8 cellular contexts compared by ENCODE assay signal in the genomic region with DNA sequence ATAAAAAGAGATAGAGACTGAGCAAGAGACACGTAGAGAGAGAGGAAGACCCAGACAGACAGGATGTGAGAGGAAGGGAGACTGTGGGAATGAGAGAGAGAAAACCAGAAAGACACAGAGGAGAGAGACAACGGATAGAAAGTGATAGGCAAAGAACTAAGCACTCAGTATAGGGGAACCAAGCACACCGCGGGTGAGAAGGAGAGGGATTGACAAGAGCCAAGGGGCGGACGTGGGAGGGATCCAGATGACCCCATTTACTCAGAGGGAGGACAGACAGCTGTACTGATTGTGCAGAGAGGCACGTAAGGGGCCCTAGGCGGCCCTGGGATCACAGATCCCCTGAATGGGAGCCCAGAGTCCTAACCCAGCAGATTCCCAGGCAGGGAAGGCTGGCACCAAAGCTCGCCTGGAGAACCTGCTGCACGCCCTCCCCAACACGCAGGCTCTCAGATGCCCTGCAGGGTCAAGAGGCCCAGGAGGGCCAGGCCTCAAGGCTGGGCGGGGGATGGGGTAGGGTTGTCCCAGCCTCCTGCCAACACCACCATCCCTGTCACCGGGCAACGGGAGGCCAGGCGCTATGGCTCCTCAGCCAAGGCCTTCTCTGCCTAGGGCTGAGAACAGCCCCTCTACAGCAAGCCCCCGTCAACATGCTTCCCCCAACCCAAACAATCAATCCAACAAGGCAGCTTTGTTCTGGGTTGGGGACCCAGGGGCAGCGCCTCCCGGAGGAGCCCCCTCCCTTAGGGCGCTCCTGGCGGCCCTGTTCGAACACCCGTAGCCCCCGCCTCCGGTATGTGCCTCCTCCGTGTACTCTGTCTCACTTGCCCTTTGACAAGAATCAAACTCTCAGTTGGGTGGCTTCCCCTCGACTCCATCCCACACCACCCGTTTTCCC.
DNase-seq lines count a peak whose midpoint lies in the region; ATAC-seq and TF ChIP-seq lines count a peak whose summit lies in the region.

No MANE protein-coding gene starts in this region.

- no peak for TF ChIP-seq CTCF in RWPE2 (IDR thresholded peaks at IDR 0.05; ENCODE audit: poor library complexity, severe bottlenecking)

- H3K4me1 ChIP-seq in RWPE2 (ENCODE audit: insufficient read depth, poor library complexity, severe bottlenecking) (peaks cover 6% of the 10 kb centered on the region), rectal smooth muscle tissue (ENCODE audit: control insufficient read depth, insufficient read depth, low read length) (peaks cover 2% of the 10 kb centered on the region)

- H3K27ac ChIP-seq in RWPE2 (ENCODE audit: poor library complexity, severe bottlenecking) (no peak overlapping the region), rectal smooth muscle tissue (ENCODE audit: low read depth, low read length) (peak overlapping the region; percentile 72)

- H3K27me3 Mint-ChIP-seq in activated T-cell treated with anti-CD3 and anti-CD28 coated beads, Interleukin-2, amount 50 U/mL, for 24 hours, result peaks cover 35% of the 10 kb centered on the region

- H3K27ac Mint-ChIP-seq in activated T-cell treated with anti-CD3 and anti-CD28 coated beads, Interleukin-2, amount 50 U/mL, for 24 hours, result peak overlapping the region; percentile 30

- H3K4me3 Mint-ChIP-seq in activated T-cell treated with anti-CD3 and anti-CD28 coated beads, Interleukin-2, amount 50 U/mL, for 24 hours, result peak overlapping the region; percentile 92

- peaks cover 21% of the 10 kb centered on the region for H3K4me1 Mint-ChIP-seq in activated T-cell treated with anti-CD3 and anti-CD28 coated beads, Interleukin-2, amount 50 U/mL, for 24 hours (ENCODE audit: low read depth)

- H3K9ac ChIP-seq in rectal smooth muscle tissue (ENCODE audit: low read length), result no peak overlapping the region

- peaks cover 26% of the 10 kb centered on the region for H3K36me3 Mint-ChIP-seq in activated T-cell treated with anti-CD3 and anti-CD28 coated beads, Interleukin-2, amount 50 U/mL, for 24 hours (ENCODE audit: low read depth)

- H3K9me3 ChIP-seq in RWPE2 (ENCODE audit: severe bottlenecking), result no peaks in the 10 kb centered on the region

- H3K4me3 ChIP-seq in RWPE2 (ENCODE audit: severe bottlenecking) (peak overlapping the region; percentile 64), rectal smooth muscle tissue (ENCODE audit: low read length) (peak overlapping the region; percentile 97)

- H3K9me3 Mint-ChIP-seq in activated T-cell treated with anti-CD3 and anti-CD28 coated beads, Interleukin-2, amount 50 U/mL, for 24 hours, result no peaks in the 10 kb centered on the region

- H3K36me3 ChIP-seq in RWPE2 (ENCODE audit: low read depth), result no peaks in the 10 kb centered on the region
- no peaks in the 10 kb centered on the region for H3K36me3 ChIP-seq in rectal smooth muscle tissue (ENCODE audit: control insufficient read depth, insufficient read depth, low read length)

- H3K27me3 ChIP-seq in RWPE2 (ENCODE audit: insufficient read depth, poor library complexity, severe bottlenecking) (no peaks in the 10 kb centered on the region), rectal smooth muscle tissue (ENCODE audit: control insufficient read depth, insufficient read depth, low read length) (no peaks in the 10 kb centered on the region)

- no peak for ATAC-seq in RWPE2 (ENCODE audit: low read depth)

- no peak for DNase-seq in activated T-cell treated with anti-CD3 and anti-CD28 coated beads, Interleukin-2, amount 50 U/mL, for 24 hours
- no peak for DNase-seq in activated T-cell treated with anti-CD3 and anti-CD28 coated beads for 4 hours
- DNase-seq in RWPE2 (ENCODE audit: low spot score), result no peak
- DNase-seq in fibroblast of peridontal ligament (ENCODE audit: extremely low read depth), result peak; percentile 31
- DNase-seq in NAMALWA (ENCODE audit: low spot score), result no peak
- DNase-seq in KG1 (lab: John Stamatoyannopoulos, UW), result no peak
- DNase-seq in SKM-1 (lab: John Stamatoyannopoulos, UW; ENCODE audit: unreplicated experiment), result no peak
